In genomic region chr2:197454923-197455322, GRCh38 we compare ENCODE assay signal across 9 cellular contexts. TPM values are rescaled to one million over a fixed set of nuclear protein-coding genes. Genes with fewer than 3 reads are reported as not detected.
DNase-seq lines count a peak whose midpoint lies in the region; ATAC-seq and TF ChIP-seq lines count a peak whose summit lies in the region.
"Had no signal": no experiment of that assay in that cellular context is flagged by ENCODE, and none has a peak within 500 bp of the region (broad histone marks: within the 10 kb centered on the region; RNA-seq: fewer than 3 reads in every experiment).

No MANE protein-coding gene starts in this region.

- H3K27ac ChIP-seq in HEK293 (ENCODE audit: extremely low read depth, low read depth, low read length) (no peak overlapping the region), skin epidermis (peak overlapping the region in 4 of 21 experiments; percentile 98 to 100 (median 100))

- POLR2A ChIA-PET in HEK293 (lab: Yijun Ruan, JAX) (interaction anchor here (1.3 kb wide), 1 partner anchor 45 kb away, joined by 5 read pairs; the partner anchor contains the start of genes HSPD1 and HSPE1), activated B cell treated with CpG ODN at 0.5 μM for 24 hours (lab: Charles Lee) (interaction anchor here (7.5 kb wide), 1 partner anchor 20 kb away, joined by 146 read pairs; the partner anchor contains the start of gene SF3B1)

- H3K4me1 ChIP-seq in HEK293 (ENCODE audit: control insufficient read depth, insufficient read depth, low read length), result no peaks in the 10 kb centered on the region

- CTCF ChIA-PET in HEK293 (lab: Yijun Ruan, JAX) (no interaction called here), activated B cell treated with CpG ODN at 0.5 μM for 24 hours (lab: Charles Lee) (no interaction called here)

- ATAC-seq in activated B cell treated with CpG ODN at 0.5 μM for 24 hours (ENCODE audit: low read depth) (no peak), GM18858 (IDR thresholded peaks at IDR 0.05; ENCODE audit: unreplicated experiment) (no peak)

- peak overlapping the region; percentile 93 for H3K4me3 ChIP-seq in HEK293 (ENCODE audit: low read depth, low read length)
- peak overlapping the region in 5 of 7 experiments; percentile 62 to 94 (median 78) for H3K4me3 ChIP-seq in skin epidermis

- DNase-seq in activated B cell treated with CpG ODN at 0.5 μM for 24 hours, result no peak
- DNase-seq in glutamatergic neuron, result no peak
- DNase-seq in HuH-7.5 (ENCODE audit: low spot score), result no peak
- DNase-seq in effector CD4-positive, alpha-beta T cell, result no peak
- DNase-seq: hippocampal formation, KBM-7 had no signal

- intact Hi-C loops in activated B cell treated with CpG ODN at 0.5 μM for 24 hours (cut with micrococcal nuclease), result loop anchor here (5.0 to 10.0 kb wide), 2 partner anchors 303 to 1800 kb away; partner anchors contain the start of gene SLC39A10

- H3K27ac Mint-ChIP-seq in activated B cell treated with CpG ODN at 0.5 μM for 24 hours (no peak overlapping the region), glutamatergic neuron (ENCODE audit: unreplicated experiment) (no peak overlapping the region)

- H3K4me1 Mint-ChIP-seq in activated B cell treated with CpG ODN at 0.5 μM for 24 hours, result peaks cover 47% of the 10 kb centered on the region
- H3K4me1 Mint-ChIP-seq in glutamatergic neuron (ENCODE audit: low read depth, unreplicated experiment), result peaks cover 17% of the 10 kb centered on the region

- no peaks in the 10 kb centered on the region for H3K27me3 Mint-ChIP-seq in activated B cell treated with CpG ODN at 0.5 μM for 24 hours
- H3K27me3 Mint-ChIP-seq in glutamatergic neuron (ENCODE audit: unreplicated experiment), result peaks cover 6% of the 10 kb centered on the region

- peaks cover 26% of the 10 kb centered on the region for H3K36me3 Mint-ChIP-seq in activated B cell treated with CpG ODN at 0.5 μM for 24 hours (ENCODE audit: low read depth)
- H3K36me3 Mint-ChIP-seq in glutamatergic neuron (ENCODE audit: unreplicated experiment), result no peaks in the 10 kb centered on the region

- no peaks in the 10 kb centered on the region for H3K9me3 Mint-ChIP-seq in activated B cell treated with CpG ODN at 0.5 μM for 24 hours
- peaks cover 5% of the 10 kb centered on the region for H3K9me3 Mint-ChIP-seq in glutamatergic neuron (ENCODE audit: unreplicated experiment)

- H3K36me3 ChIP-seq in HEK293 (ENCODE audit: control insufficient read depth in 2 of 2, insufficient read depth in 1 of 2, low read length in 2 of 2), result no peaks in the 10 kb centered on the region

- TF ChIP-seq CTCF in HEK293 (tag by site-specific recombination; IDR thresholded peaks at IDR 0.05) (no peak), activated B cell treated with CpG ODN at 0.5 μM for 24 hours (IDR thresholded peaks at IDR 0.05) (no peak), glutamatergic neuron (IDR thresholded peaks at IDR 0.05; ENCODE audit: partially characterized antibody, unreplicated experiment) (no peak)

- H3K9me3 ChIP-seq in HEK293 (ENCODE audit: control insufficient read depth, insufficient read depth, low read depth, low read length), result no peaks in the 10 kb centered on the region

- H3K4me3 Mint-ChIP-seq in activated B cell treated with CpG ODN at 0.5 μM for 24 hours (peak overlapping the region; percentile 91), glutamatergic neuron (ENCODE audit: unreplicated experiment) (peak overlapping the region; percentile 100)

TF ChIP-seq in HEK293, 187 proteins besides CTCF, POLR2A, EP300 and RAD21:
- TF ChIP-seq ZNF394 (tag by site-specific recombination; IDR thresholded peaks at IDR 0.05; ENCODE audit: borderline replicate concordance) (no peak), ZFP37 (tag by site-specific recombination; IDR thresholded peaks at IDR 0.05) (no peak), ZNF169 (tag by site-specific recombination; IDR thresholded peaks at IDR 0.05) (no peak)
TF ChIP-seq in HEK293: peak in this region for 0.

RNA-seq across cellular contexts. Expression of gene COQ10B, which starts 1.6 kb away (rescaled TPM):
- 25.1 and 27.5 TPM in 2 replicates for total RNA-seq in activated B cell treated with CpG ODN at 0.5 μM for 24 hours
- 13.2 TPM for total RNA-seq in glutamatergic neuron (ENCODE audit: unreplicated experiment)

RNA-seq across cellular contexts. Expression of gene SF3B1, which starts 20.1 kb away (rescaled TPM):
- 328 and 380 TPM in 2 replicates for total RNA-seq in activated B cell treated with CpG ODN at 0.5 μM for 24 hours
- 401 TPM for total RNA-seq in glutamatergic neuron (ENCODE audit: unreplicated experiment)

RNA-seq across cellular contexts. Expression of gene HSPD1, which starts 44.7 kb away (rescaled TPM):
- total RNA-seq in activated B cell treated with CpG ODN at 0.5 μM for 24 hours (250 and 252 TPM in 2 replicates), glutamatergic neuron (ENCODE audit: unreplicated experiment) (187 TPM)

RNA-seq across cellular contexts. Expression of gene HSPE1, which starts 45.3 kb away (rescaled TPM):
- total RNA-seq in activated B cell treated with CpG ODN at 0.5 μM for 24 hours (108 and 116 TPM in 2 replicates), glutamatergic neuron (ENCODE audit: unreplicated experiment) (83.5 TPM)
